1 cellular context compared by ENCODE assay signal in the genomic region with DNA sequence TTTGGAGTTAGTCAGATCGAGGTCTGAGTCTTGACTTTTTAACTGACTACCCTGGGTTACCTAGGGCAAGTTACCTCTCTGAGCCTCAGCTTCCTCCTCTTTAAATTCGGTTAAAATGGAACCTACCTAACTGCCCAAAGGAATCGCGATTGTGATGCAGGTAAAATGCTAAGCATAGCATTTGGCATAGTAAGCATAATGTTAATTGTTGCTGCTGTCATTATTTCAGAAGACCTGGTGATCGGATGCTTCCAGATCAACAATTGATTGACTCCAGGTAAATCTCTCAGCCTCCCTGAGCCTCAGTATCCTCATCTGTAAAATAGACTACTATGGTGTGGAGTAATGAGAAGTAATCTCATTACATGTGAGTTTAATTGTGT.
TF ChIP-seq lines count a peak whose summit lies in the region.

No MANE protein-coding gene starts in this region.

TF ChIP-seq in GM12878, 131 proteins besides CTCF, POLR2A, EP300 and RAD21:
- TF ChIP-seq BHLHE40 (IDR thresholded peaks at IDR 0.05; ENCODE audit: borderline replicate concordance in 1 of 2, low read depth in 2 of 2, low read length in 1 of 2) = no peak
- no peak for TF ChIP-seq TCF3 (IDR thresholded peaks at IDR 0.05; ENCODE audit: borderline replicate concordance, insufficient read depth, low read depth, low read length)
- no peak for TF ChIP-seq MEF2B (IDR thresholded peaks at IDR 0.05; ENCODE audit: partially characterized antibody, poor library complexity, severe bottlenecking)
